ENCODE assay signal across 25 cellular contexts in the genomic region with DNA sequence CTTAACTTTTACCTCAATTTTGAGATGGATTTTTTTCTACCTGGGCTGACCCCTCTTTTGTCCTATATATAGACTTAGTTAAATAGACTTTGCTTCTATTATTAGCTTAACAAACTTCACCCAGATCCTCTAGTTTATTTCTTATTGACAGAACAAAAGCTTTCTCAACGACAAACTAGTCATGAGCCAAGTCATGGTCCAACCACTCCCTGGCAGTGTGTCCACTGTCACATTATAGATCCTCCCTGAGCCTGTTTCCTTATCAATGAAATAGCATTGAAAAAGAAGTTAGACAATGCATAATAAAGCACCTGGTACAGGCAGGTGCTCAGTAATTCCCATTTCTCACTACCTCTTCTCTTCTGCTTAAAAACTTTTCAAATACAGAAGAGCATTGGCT.
"Had no signal": no experiment of that assay in that cellular context is flagged by ENCODE, and none has a peak within 500 bp of the region (broad histone marks: within the 10 kb centered on the region; RNA-seq: fewer than 3 reads in every experiment).

No MANE protein-coding gene starts in this region.

- H3K9me3 ChIP-seq: Peyer's patch, SJSA1, SK-N-SH had no signal

- H3K27me3 ChIP-seq: brain microvascular endothelial cell, Peyer's patch, SJSA1 had no signal

- H3K36me3 ChIP-seq: brain microvascular endothelial cell, Peyer's patch, SJSA1 had no signal

- H3K4me2 ChIP-seq: KMS-11, SK-N-SH had no signal

- FAIRE-seq: TTC549 had no signal

- DNase-seq: activated CD4-positive, alpha-beta T cell treated with anti-CD3 and anti-CD28 coated beads, Interleukin-2, amount 10 ng/mL, durations not matched to agents 24 days and 14 days; activated CD4-positive, alpha-beta T cell treated with anti-CD3 and anti-CD28 coated beads, Interleukin-2, amount 50 U/mL, for 4 hours; activated CD8-positive, alpha-beta T cell treated with anti-CD3 and anti-CD28 coated beads for 36 hours; activated effector memory CD4-positive, alpha-beta T cell treated with anti-CD3 and anti-CD28 coated beads, Interleukin-2, amount 50 U/mL, for 16 hours; activated naive CD4-positive, alpha-beta T cell; activated naive CD4-positive, alpha-beta T cell treated with anti-CD3 and anti-CD28 coated beads, Interleukin-2, amount 50 U/mL, for 16 hours; activated naive CD8-positive, alpha-beta T cell treated with anti-CD3 and anti-CD28 coated beads for 36 hours; activated T-cell treated with anti-CD3 and anti-CD28 coated beads, Interleukin-2, amount 50 U/mL, for 1 hour; activated T-cell treated with anti-CD3 and anti-CD28 coated beads, Interleukin-2, amount 50 U/mL, for 72 hours; amniotic stem cell; aorta; brain microvascular endothelial cell; central memory CD4-positive, alpha-beta T cell; NCI-H446 treated with DMSO at 0.1 percent for 48 hours; NCI-H524; NCI-H82; NK-92 treated with Interleukin-12 subunit alpha and Interleukin-12 subunit beta, amount 100 ng/mL, for 24 hours; PC-3; Peyer's patch; RPMI8226; SHP77 treated with DMSO at 0.1 percent for 48 hours; SK-N-SH had no signal

- H3K4me3 ChIP-seq: Peyer's patch, SJSA1 had no signal

- H3K9me2 ChIP-seq: SK-N-SH had no signal

- H3K27ac ChIP-seq: brain microvascular endothelial cell, KMS-11, Peyer's patch, SJSA1 had no signal
